Comparison of ENCODE assay signal across 13 cellular contexts in the genomic region with DNA sequence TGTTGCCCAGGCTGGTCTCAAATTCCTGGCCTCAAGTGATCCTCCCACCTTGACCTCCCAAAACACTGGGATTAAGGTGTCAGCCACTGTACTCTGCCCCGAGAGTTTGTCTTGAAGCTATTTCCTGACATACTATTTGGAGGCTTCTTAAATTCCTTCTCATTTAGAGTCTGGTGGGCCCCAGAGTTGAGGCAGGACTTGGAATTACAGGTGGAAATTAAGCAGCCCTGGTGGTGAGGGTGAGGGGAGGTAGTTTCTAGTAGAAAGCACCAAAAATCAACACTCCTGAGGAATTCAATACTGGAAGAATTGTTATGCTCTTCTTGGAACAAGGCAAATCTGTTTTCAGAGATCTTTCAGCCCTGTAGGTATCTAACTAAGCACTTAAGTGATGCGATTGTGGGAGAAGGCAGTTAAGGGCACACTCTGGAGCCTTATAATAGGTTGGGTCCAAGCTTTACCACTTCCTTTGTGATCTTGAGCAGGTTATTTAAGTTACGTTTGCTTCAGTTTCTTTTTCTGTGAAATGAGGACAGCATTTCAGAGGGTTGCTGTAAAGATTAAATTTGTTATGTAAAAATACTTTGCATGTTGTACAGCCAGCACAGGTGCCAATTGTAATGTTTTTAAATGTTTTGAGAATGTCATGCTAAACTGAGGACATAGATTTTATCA.
DNase-seq lines count a peak whose midpoint lies in the region; ATAC-seq, FAIRE-seq and TF ChIP-seq lines count a peak whose summit lies in the region.
"Had no signal": no experiment of that assay in that cellular context is flagged by ENCODE, and none has a peak within 500 bp of the region (broad histone marks: within the 10 kb centered on the region; RNA-seq: fewer than 3 reads in every experiment).

No MANE protein-coding gene starts in this region.

- no peak overlapping the region for H3K4me3 Mint-ChIP-seq in astrocyte (ENCODE audit: unreplicated experiment)

- H3K27me3 ChIP-seq in astrocyte (ENCODE audit: insufficient read depth, low read length): no peaks in the 10 kb centered on the region
- no peaks in the 10 kb centered on the region for H3K27me3 ChIP-seq in mammary epithelial cell (ENCODE audit: insufficient read depth, low read length)
- H3K27me3 ChIP-seq: SJSA1 had no signal

- WGBS in mammary epithelial cell (ENCODE audit: low coverage, missing lambda C conversion rate): 69% methylated on average over 3 of the region's 3 CpGs

- H3K36me3 ChIP-seq in astrocyte (ENCODE audit: insufficient read depth, low read length) (no peaks in the 10 kb centered on the region), mammary epithelial cell (ENCODE audit: insufficient read depth, low read length) (no peaks in the 10 kb centered on the region)
- H3K36me3 ChIP-seq: SJSA1 had no signal

- peak overlapping the region; percentile 43 for H3K27ac Mint-ChIP-seq in astrocyte (ENCODE audit: unreplicated experiment)

- peaks cover 44% of the 10 kb centered on the region for H3K79me2 ChIP-seq in astrocyte (ENCODE audit: insufficient read depth, low read length)
- H3K79me2 ChIP-seq in mammary epithelial cell (ENCODE audit: insufficient read depth, low read length): peaks cover 96% of the 10 kb centered on the region

- H4K20me1 ChIP-seq in astrocyte (ENCODE audit: insufficient read depth, low read length) (peaks cover 9% of the 10 kb centered on the region), mammary epithelial cell (ENCODE audit: insufficient read depth, low read length) (no peaks in the 10 kb centered on the region)

- H3K9me3 ChIP-seq in astrocyte (ENCODE audit: insufficient read depth, low read depth, low read length) (no peaks in the 10 kb centered on the region), mammary epithelial cell (replicated peaks; ENCODE audit: insufficient read depth, low read length) (no peaks in the 10 kb centered on the region)
- H3K9me3 ChIP-seq: SJSA1 had no signal

- H3K9ac ChIP-seq in astrocyte (ENCODE audit: low read length) (no peak overlapping the region), mammary epithelial cell (ENCODE audit: insufficient read depth, low read length) (no peak overlapping the region)

- BruUV-seq in mammary epithelial cell (replicated peaks; lab: Mats Ljungman, UMichigan): no TSS peak

- CTCF ChIA-PET in mammary epithelial cell (lab: Charles Lee; ENCODE audit: low non-redundant PET): interaction anchor here (0.6 kb wide), 1 partner anchor 59 kb away, joined by 9 read pairs; no protein-coding TSS in a partner anchor

- in situ Hi-C loops in mammary epithelial cell (cut with MboI; ENCODE audit: low sequenced_read_pairs in 2 of 2): no loop called here

- H3K27me3 Mint-ChIP-seq in astrocyte (ENCODE audit: low read depth, unreplicated experiment): no peaks in the 10 kb centered on the region

- no peak overlapping the region for H3K4me2 ChIP-seq in astrocyte (ENCODE audit: low read length)
- no peak overlapping the region for H3K4me2 ChIP-seq in mammary epithelial cell (ENCODE audit: insufficient read depth, low read depth, low read length)

- H3K4me1 Mint-ChIP-seq in astrocyte (ENCODE audit: low read depth, unreplicated experiment): peaks cover 54% of the 10 kb centered on the region

- intact Hi-C loops in mammary epithelial cell (cut with micrococcal nuclease): no loop called here

- no peak overlapping the region for H2AFZ ChIP-seq in astrocyte (ENCODE audit: low read depth, low read length)
- no peak overlapping the region for H2AFZ ChIP-seq in mammary epithelial cell (ENCODE audit: low read depth, low read length)

- ATAC-seq in GM18520 (IDR thresholded peaks at IDR 0.05; ENCODE audit: unreplicated experiment) (peak; percentile 73), GM21390 (IDR thresholded peaks at IDR 0.05; ENCODE audit: unreplicated experiment) (peak; percentile 88), HG03064 (IDR thresholded peaks at IDR 0.05; ENCODE audit: low read depth, unreplicated experiment) (peak; percentile 90)

- peaks cover 2% of the 10 kb centered on the region for H3K36me3 Mint-ChIP-seq in astrocyte (ENCODE audit: low read depth, unreplicated experiment)

- DNase-seq in astrocyte (ENCODE audit: low read depth) (no peak), DMS153 (lab: John Stamatoyannopoulos, UW) (no peak), midbrain (lab: John Stamatoyannopoulos, UW) (no peak), mammary epithelial cell (no peak), activated gamma-delta T cell treated with Interleukin-2 at 50 U/mL for 16 hours (no peak)
- DNase-seq: activated T-cell treated with anti-CD3 and anti-CD28 coated beads for 4 hours, NCI-H2029 had no signal

- peaks cover 9% of the 10 kb centered on the region for H3K4me1 ChIP-seq in astrocyte (ENCODE audit: insufficient read depth, low read length)
- H3K4me1 ChIP-seq in mammary epithelial cell (ENCODE audit: insufficient read depth, low read length): peaks cover 34% of the 10 kb centered on the region

- dilution Hi-C loops in mammary epithelial cell (cut with HindIII; ENCODE audit: low sequenced_read_pairs): no loop called here

- FAIRE-seq in astrocyte (lab: Jason Lieb, UNC): no peak
- FAIRE-seq: colon, urothelium cell line had no signal

- no peak overlapping the region for H3K4me3 ChIP-seq in astrocyte (ENCODE audit: insufficient read depth, low read depth, low read length)
- no peak overlapping the region for H3K4me3 ChIP-seq in mammary epithelial cell (replicated peaks in 1 of 3; ENCODE audit: insufficient read depth in 1 of 3, low read depth in 2 of 3, low read length in 3 of 3)
- H3K4me3 ChIP-seq: SJSA1 had no signal

- H3K9me3 Mint-ChIP-seq in astrocyte (ENCODE audit: unreplicated experiment): peaks cover 3% of the 10 kb centered on the region

- TF ChIP-seq CTCF in astrocyte (IDR thresholded peaks at IDR 0.05; ENCODE audit: insufficient read depth, low read depth, low read length) (no peak), mammary epithelial cell (conservative IDR thresholded peaks at IDR 0.05 in 1 of 2, IDR thresholded peaks at IDR 0.05 in 1 of 2; ENCODE audit: extremely low read depth in 1 of 2, insufficient read depth in 1 of 2, low read depth in 1 of 2, low read length in 2 of 2) (no peak)

- H3K27ac ChIP-seq in astrocyte (ENCODE audit: low read depth, low read length): no peak overlapping the region
- H3K27ac ChIP-seq in mammary epithelial cell (ENCODE audit: insufficient read depth, low read depth, low read length): no peak overlapping the region
- H3K27ac ChIP-seq: SJSA1 had no signal
